In genomic region chr1:145957443-145958319, GRCh38 we compare ENCODE assay signal across 1 cellular context.
TF ChIP-seq lines count a peak whose summit lies in the region.

Gene LIX1L (minus strand): TSS chr1:145958017. CDS start chr1:145957927, 90 bp downstream.

TF ChIP-seq in A549, 52 proteins besides CTCF, POLR2A, EP300 and RAD21 (continued from another document):
- TF ChIP-seq HMGXB4 (CRISPR knock-in tag; IDR thresholded peaks at IDR 0.05; ENCODE audit: borderline replicate concordance): no peak
